Comparison of ENCODE assay signal across 4 cellular contexts in the genomic region with DNA sequence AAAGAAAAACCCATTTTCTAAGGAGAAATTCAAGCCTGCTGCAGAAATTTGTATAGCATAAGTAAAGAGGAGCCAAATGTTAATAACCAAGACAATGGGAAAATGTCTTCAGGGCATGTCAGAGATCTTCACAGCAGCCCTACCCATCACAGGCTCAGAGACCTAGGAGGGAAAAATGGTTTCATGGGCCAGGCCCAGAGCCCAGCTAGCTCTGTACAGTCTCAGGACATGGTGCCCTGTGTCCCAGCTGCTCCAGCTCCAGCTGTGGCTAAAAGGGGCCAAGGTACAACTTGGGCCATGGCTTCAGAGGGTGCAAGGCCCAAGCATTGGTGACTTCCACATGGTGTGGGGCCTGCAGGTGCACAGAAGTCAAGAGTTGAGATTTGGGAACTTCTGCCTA. TPM values are rescaled to one million over a fixed set of nuclear protein-coding genes. Genes with fewer than 3 reads are reported as not detected.
DNase-seq lines count a peak whose midpoint lies in the region; TF ChIP-seq lines count a peak whose summit lies in the region.
"Not testable (repeated sequence)": the region's sequence is repeated elsewhere in the genome, so short reads cannot be mapped to it uniquely, and the experiment has no call there.

No MANE protein-coding gene starts in this region.

- intact Hi-C loops in testis (cut with DNase I; ENCODE audit: low total_unique reads): not testable (repeated sequence)

- TF ChIP-seq POLR2A in testis (IDR thresholded peaks at IDR 0.05): not testable (repeated sequence)

- TF ChIP-seq CTCF in testis (IDR thresholded peaks at IDR 0.05): not testable (repeated sequence)

- not testable (repeated sequence) for H3K4me3 ChIP-seq in testis

- H3K36me3 ChIP-seq in testis (ENCODE audit: low read depth, missing control alignments): not testable (repeated sequence)

- not testable (repeated sequence) for H3K27ac ChIP-seq in testis

- H3K27me3 ChIP-seq in testis: not testable (repeated sequence)

- DNase-seq in activated CD4-positive, CD25-positive, alpha-beta regulatory T cell treated with anti-CD3 and anti-CD28 coated beads, Interleukin-2, amount 50 U/mL, for 72 hours: peak; percentile 14
- peak; percentile 32 for DNase-seq in activated CD8-positive, alpha-beta memory T cell treated with anti-CD3 and anti-CD28 coated beads, Interleukin-2, amount 50 U/mL, for 48 hours
- DNase-seq in mesenteric fat pad (ENCODE audit: low spot score): peak; percentile 57
- DNase-seq in testis: peak; percentile 6

- H3K9me3 ChIP-seq in testis: not testable (repeated sequence)

- not testable (repeated sequence) for H3K4me1 ChIP-seq in testis

RNA-seq across cellular contexts. Expression of gene TRIP13, which starts 36.5 kb away (rescaled TPM):
- total RNA-seq in mesenteric fat pad (1.2 TPM), testis (10 to 100 TPM; 34.3 to 49.1 TPM)
- polyA plus RNA-seq in testis (ENCODE audit: insufficient read depth, low read depth, low replicate concordance): 71.6 TPM

RNA-seq across cellular contexts. Expression of gene BRD9, which starts 36.6 kb away (rescaled TPM):
- 38.2 TPM for total RNA-seq in mesenteric fat pad
- 100 to 1,000 TPM in 1 of 2 donors, 10 to 100 TPM in 1; 68.6 to 101 TPM for total RNA-seq in testis
- 51.5 TPM for polyA plus RNA-seq in testis (ENCODE audit: insufficient read depth, low read depth, low replicate concordance)

Comparison
In these comparisons a context has a peak if more than half of its experiments do, and no peak if none do; other contexts are left out.
1. DNase-seq: peak in every context shown above with its lines; median percentile 57 in mesenteric fat pad; 32 in activated CD8-positive, alpha-beta memory T cell treated with anti-CD3 and anti-CD28 coated beads, Interleukin-2, amount 50 U/mL, for 48 hours; 14 in activated CD4-positive, CD25-positive, alpha-beta regulatory T cell treated with anti-CD3 and anti-CD28 coated beads, Interleukin-2, amount 50 U/mL, for 72 hours; 6 in testis.
2. RNA of gene TRIP13, which starts 36.5 kb away (total RNA-seq): 34.3 to 49.1 TPM in testis; 1.2 TPM in mesenteric fat pad (single experiment); every median in the first group is over 10 times any median in the second.